In the genomic region with DNA sequence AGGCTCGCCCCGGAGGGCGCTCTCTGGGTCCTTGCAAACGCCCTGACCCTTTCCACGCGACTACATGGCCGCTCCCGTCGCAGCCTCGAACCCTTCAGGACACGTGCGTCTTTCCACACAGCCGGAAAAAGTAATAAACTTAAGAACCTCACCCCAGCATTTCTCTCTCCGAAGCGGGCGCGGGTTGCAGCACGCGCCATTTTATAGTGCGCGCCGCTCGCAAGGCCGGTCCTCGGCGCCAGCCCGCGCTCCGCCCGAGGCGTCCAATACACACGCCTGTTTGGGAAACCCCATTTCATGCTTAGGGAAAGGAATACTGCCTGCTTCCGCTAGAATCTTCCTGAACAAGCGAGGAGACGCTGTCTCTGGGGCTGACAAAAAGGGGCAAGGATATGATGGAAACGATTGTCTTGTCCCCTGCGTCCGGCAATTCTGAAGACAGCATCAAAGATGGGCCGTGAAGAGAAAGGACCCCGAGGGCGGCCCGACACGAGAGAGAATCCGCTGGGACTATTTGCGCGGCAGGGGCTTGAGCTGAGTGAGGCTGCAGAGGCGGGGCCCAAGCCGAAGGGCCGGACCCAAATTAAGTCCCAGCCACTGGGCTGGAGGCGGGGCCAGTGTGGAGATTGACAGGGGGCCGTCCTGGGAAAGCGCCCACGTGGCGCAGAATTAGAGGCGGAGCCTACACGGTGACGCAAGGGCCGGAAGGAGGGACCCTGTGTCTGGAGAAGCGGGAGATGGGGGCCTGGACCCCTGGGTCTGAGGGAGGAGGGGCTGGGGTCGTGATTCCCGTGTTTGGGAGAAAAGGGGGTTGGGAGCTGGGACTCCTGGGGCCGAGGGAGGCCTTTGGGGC, we compare ENCODE assay signal across 8 cellular contexts. TPM values are rescaled to one million over a fixed set of nuclear protein-coding genes. Genes with fewer than 3 reads are reported as not detected.
A peak's percentile ranks its signal among the peaks of the same experiment; 100 is the strongest.
DNase-seq lines count a peak whose midpoint lies in the region; ATAC-seq and TF ChIP-seq lines count a peak whose summit lies in the region.

No MANE protein-coding gene starts in this region.

- H2BK120ac ChIP-seq in IMR-90 (ENCODE audit: low read depth, low read length): peak overlapping the region; percentile 100

- peak overlapping the region; percentile 100 for H3K56ac ChIP-seq in IMR-90 (ENCODE audit: extremely low read depth, insufficient read depth, low read length)

- peak overlapping the region; percentile 83 for H3K4me2 ChIP-seq in IMR-90 (ENCODE audit: low read depth, low read length)
- H3K4me2 ChIP-seq in OCI-LY7 (ENCODE audit: low read length): peak overlapping the region; percentile 91

- TF ChIP-seq RAD21 in IMR-90 (IDR thresholded peaks at IDR 0.05; ENCODE audit: low read length): no peak

- CTCF ChIA-PET in IMR-90 (lab: Yijun Ruan, JAX): no interaction called here
- CTCF ChIA-PET in OCI-LY7 (lab: Charles Lee; ENCODE audit: unreplicated experiment): no interaction called here

- H3K27ac ChIP-seq in IMR-90 (ENCODE audit: insufficient read depth, low read length): peak overlapping the region; percentile 98
- H3K27ac ChIP-seq in OCI-LY7 (ENCODE audit: low read depth, low read length, poor library complexity, severe bottlenecking): peak overlapping the region; percentile 73

- H3K18ac ChIP-seq in IMR-90 (ENCODE audit: low read depth, low read length): peak overlapping the region; percentile 99

- peak overlapping the region; percentile 100 for H3K23ac ChIP-seq in IMR-90 (ENCODE audit: low read depth, low read length)

- H3K4ac ChIP-seq in IMR-90 (ENCODE audit: low read depth, low read length): peak overlapping the region; percentile 99

- H2AK9ac ChIP-seq in IMR-90 (replicated peaks; ENCODE audit: low read depth, low read length, poor library complexity): peak overlapping the region; percentile 98

- BruUV-seq in IMR-90 (replicated peaks; lab: Mats Ljungman, UMichigan) (no TSS peak), OCI-LY7 (replicated peaks; lab: Mats Ljungman, UMichigan) (no TSS peak)

- H2AK5ac ChIP-seq in IMR-90 (ENCODE audit: low read depth, low read length): peak overlapping the region; percentile 83

- in situ Hi-C loops in IMR-90 (cut with MboI; ENCODE audit: low sequenced_read_pairs): no loop called here

- peak overlapping the region; percentile 100 for H2BK15ac ChIP-seq in IMR-90 (ENCODE audit: low read depth, low read length)

- peak; percentile 96 for DNase-seq in DMS 273 treated with DMSO at 0.1 percent for 48 hours (lab: John Stamatoyannopoulos, UW)
- DNase-seq in IMR-90: peak; percentile 99
- DNase-seq in OCI-LY7 (ENCODE audit: low spot score): peak; percentile 99
- peak; percentile 96 for DNase-seq in activated T-cell treated with anti-CD3 and anti-CD28 coated beads for 4 hours
- peak; percentile 98 for DNase-seq in epidermal melanocyte (ENCODE audit: insufficient read length, low spot score)
- DNase-seq in middle frontal gyrus (ENCODE audit: extremely low spot score, low spot score): peak; percentile 93
- peak; percentile 90 to 95 for DNase-seq in stimulated activated CD8-positive, alpha-beta memory T cell treated with anti-CD3 and anti-CD28 coated beads, Interleukin-2, amount 100 ng/mL, for 1 hour (ENCODE audit: low read depth in 2 of 2)

- WGBS in IMR-90 (ENCODE audit: extremely low coverage in 2 of 2, insufficient read length in 1 of 2), 2 experiments: 1% methylated on average over 23 of the region's 62 CpGs; no CpG with 5 or more reads in 1 of the 2 experiments

- H3K9me1 ChIP-seq in IMR-90 (ENCODE audit: insufficient read depth, low read length): peaks cover 6% of the 10 kb centered on the region; the same call in 1 of the 2 replicates

- peak overlapping the region; percentile 98 for H2BK5ac ChIP-seq in IMR-90 (ENCODE audit: low read depth, low read length, poor library complexity, severe bottlenecking)

- peaks cover 27% of the 10 kb centered on the region for H4K20me1 ChIP-seq in IMR-90 (ENCODE audit: insufficient read depth, low read length)
- peaks cover 26% of the 10 kb centered on the region for H4K20me1 ChIP-seq in OCI-LY7 (ENCODE audit: insufficient read depth, low read length)

- H3K4me3 ChIP-seq in IMR-90 (ENCODE audit: insufficient read depth, low read depth, low read length): peak overlapping the region; percentile 61
- H3K4me3 ChIP-seq in OCI-LY7 (ENCODE audit: low read depth, low read length, poor library complexity, severe bottlenecking): peak overlapping the region; percentile 99

- dilution Hi-C loops in IMR-90 (cut with HindIII; ENCODE audit: low sequenced_read_pairs, unreplicated experiment): no loop called here

- ATAC-seq in GM21529 (IDR thresholded peaks at IDR 0.05; ENCODE audit: unreplicated experiment) (peak; percentile 90), IMR-90 (ENCODE audit: low read depth) (peak; percentile 97)

- no peak for TF ChIP-seq CTCF in IMR-90 (conservative IDR thresholded peaks at IDR 0.05; ENCODE audit: low read depth, low read length)
- TF ChIP-seq CTCF in OCI-LY7 (conservative IDR thresholded peaks at IDR 0.05; ENCODE audit: low read length): no peak

- H2AFZ ChIP-seq in IMR-90 (replicated peaks; ENCODE audit: low read length, poor library complexity) (peak overlapping the region; percentile 95), OCI-LY7 (ENCODE audit: low read length) (peak overlapping the region; percentile 70)

- intact Hi-C loops in IMR-90 (cut with micrococcal nuclease) (loop anchor here (1.0 to 10.0 kb wide), 4 partner anchors 120 to 427 kb away; a partner anchor contains a TSS), OCI-LY7 (cut with micrococcal nuclease; ENCODE audit: unreplicated experiment) (loop anchor here (2.0 to 10.0 kb wide), 2 partner anchors 14 to 460 kb away; no protein-coding TSS in a partner anchor)

- H2BK20ac ChIP-seq in IMR-90 (ENCODE audit: low read depth, low read length): peak overlapping the region; percentile 99

- H3K79me2 ChIP-seq in OCI-LY7 (ENCODE audit: insufficient read depth, low read depth, low read length): peaks cover 45% of the 10 kb centered on the region

- no peaks in the 10 kb centered on the region for H3K27me3 ChIP-seq in IMR-90 (ENCODE audit: control insufficient read depth, insufficient read depth, low read length)

- no peaks in the 10 kb centered on the region for H3K9me2 ChIP-seq in OCI-LY7 (ENCODE audit: insufficient read depth, low read length)

- H4K8ac ChIP-seq in IMR-90 (ENCODE audit: low read depth in 2 of 2, low read length in 2 of 2): peak overlapping the region; percentile 90 to 100

- peak overlapping the region; percentile 98 for H3K9ac ChIP-seq in IMR-90 (ENCODE audit: low read depth, low read length)

- H4K5ac ChIP-seq in IMR-90 (ENCODE audit: low read depth, low read length): peak overlapping the region; percentile 98

- H3K9me3 ChIP-seq in IMR-90 (ENCODE audit: control insufficient read depth, insufficient read depth, low read length) (no peaks in the 10 kb centered on the region), OCI-LY7 (ENCODE audit: low read length) (no peaks in the 10 kb centered on the region)

- H4K91ac ChIP-seq in IMR-90 (ENCODE audit: insufficient read depth, low read depth, low read length): peak overlapping the region; percentile 100

- H3K14ac ChIP-seq in IMR-90 (replicated peaks; ENCODE audit: low read depth, low read length): peak overlapping the region; percentile 100

- H3K79me1 ChIP-seq in IMR-90 (ENCODE audit: low read depth in 1 of 2, low read length in 2 of 2): peaks cover 4 to 16% of the 10 kb centered on the region in 2 experiments; a peak in 2 of 4 replicates

- peaks cover 16% of the 10 kb centered on the region for H3K36me3 ChIP-seq in IMR-90 (ENCODE audit: control insufficient read depth, insufficient read depth, low read length)
- peaks cover 41% of the 10 kb centered on the region for H3K36me3 ChIP-seq in OCI-LY7 (ENCODE audit: insufficient read depth, low read length)

- POLR2A ChIA-PET in IMR-90 (lab: Charles Lee; ENCODE audit: unreplicated experiment) (interaction anchor here (0.6 kb wide), 1 partner anchor 428 kb away, joined by 3 read pairs; a partner anchor contains a TSS), OCI-LY7 (lab: Charles Lee) (interaction anchor here (0.6 kb wide), 1 partner anchor 249 kb away, joined by 3 read pairs; no protein-coding TSS in a partner anchor)

- H3K4me1 ChIP-seq in IMR-90 (ENCODE audit: control insufficient read depth, insufficient read depth, low read length): peaks cover 3% of the 10 kb centered on the region; the same call in 1 of the 2 replicates
- peaks cover 22% of the 10 kb centered on the region for H3K4me1 ChIP-seq in OCI-LY7 (ENCODE audit: insufficient read depth, low read length, poor library complexity, severe bottlenecking)

- peak; percentile 99 for TF ChIP-seq POLR2A in IMR-90 (IDR thresholded peaks at IDR 0.05; ENCODE audit: low read depth, low read length)

TF ChIP-seq in IMR-90, 13 proteins besides CTCF, POLR2A, EP300 and RAD21 (continues in another document):
- no peak for TF ChIP-seq RFX5 (IDR thresholded peaks at IDR 0.05; ENCODE audit: low read depth, low read length)

RNA-seq across cellular contexts. Expression of a gene that starts 14.4 kb away (rescaled TPM):
- not detected in 2 replicates for total RNA-seq in IMR-90 (2012; rRNA removed)
- polyA plus RNA-seq in IMR-90 (2012; rRNA removed): not detected in 2 replicates
- polyA plus RNA-seq in IMR-90 (2012; cell fraction: cytosol; rRNA removed): not detected in 2 replicates
- not detected in 2 replicates for polyA plus RNA-seq in IMR-90 (2012; cell fraction: nucleus; rRNA removed; ENCODE audit: low replicate concordance)
- not detected in 2 replicates for total RNA-seq in OCI-LY7 (2014; rRNA removed; shearing (Covaris generic))
- total RNA-seq in OCI-LY7 (2022): not detected in 2 replicates

RNA-seq across cellular contexts. Expression of a gene that starts 18.9 kb away (rescaled TPM):
- total RNA-seq in IMR-90 (2012; rRNA removed) (not detected in 2 replicates), OCI-LY7 (2022) (3.4 and 5.1 TPM in 2 replicates)
- not detected in 2 replicates for polyA plus RNA-seq in IMR-90 (2012; rRNA removed)
- not detected in 2 replicates for polyA plus RNA-seq in IMR-90 (2012; cell fraction: cytosol; rRNA removed)
- polyA plus RNA-seq in IMR-90 (2012; cell fraction: nucleus; rRNA removed; ENCODE audit: low replicate concordance): 0.12 TPM in 1 of 2 replicates, not detected in the other
- total RNA-seq in OCI-LY7 (2014; rRNA removed; shearing (Covaris generic)): not detected in 2 replicates

RNA-seq across cellular contexts. Expression of a gene that starts 28.7 kb away (rescaled TPM):
- not detected in 2 replicates for total RNA-seq in IMR-90 (2012; rRNA removed)
- not detected in 2 replicates for polyA plus RNA-seq in IMR-90 (2012; rRNA removed)
- polyA plus RNA-seq in IMR-90 (2012; cell fraction: cytosol; rRNA removed): not detected in 2 replicates
- polyA plus RNA-seq in IMR-90 (2012; cell fraction: nucleus; rRNA removed; ENCODE audit: low replicate concordance): not detected in 2 replicates
- not detected in 2 replicates for total RNA-seq in OCI-LY7 (2014; rRNA removed; shearing (Covaris generic))
- not detected in 2 replicates for total RNA-seq in OCI-LY7 (2022)

RNA-seq across cellular contexts. Expression of a gene that starts 34.4 kb away (rescaled TPM):
- total RNA-seq in IMR-90 (2012; rRNA removed) (not detected in 2 replicates), OCI-LY7 (2022) (not detected in 2 replicates)
- polyA plus RNA-seq in IMR-90 (2012; rRNA removed): not detected in 2 replicates
- polyA plus RNA-seq in IMR-90 (2012; cell fraction: cytosol; rRNA removed): not detected in 2 replicates
- polyA plus RNA-seq in IMR-90 (2012; cell fraction: nucleus; rRNA removed; ENCODE audit: low replicate concordance): not detected in 2 replicates
- total RNA-seq in OCI-LY7 (2014; rRNA removed; shearing (Covaris generic)): not detected in 2 replicates

RNA-seq across cellular contexts. Expression of a gene that starts 50.1 kb away (rescaled TPM):
- total RNA-seq in IMR-90 (2012; rRNA removed): not detected in 2 replicates
- polyA plus RNA-seq in IMR-90 (2012; rRNA removed): not detected in 2 replicates
- polyA plus RNA-seq in IMR-90 (2012; cell fraction: cytosol; rRNA removed): not detected in 2 replicates
- not detected in 2 replicates for polyA plus RNA-seq in IMR-90 (2012; cell fraction: nucleus; rRNA removed; ENCODE audit: low replicate concordance)
- not detected in 2 replicates for total RNA-seq in OCI-LY7 (2014; rRNA removed; shearing (Covaris generic))
- not detected in 2 replicates for total RNA-seq in OCI-LY7 (2022)

Comparison
In these comparisons a context has a peak if more than half of its experiments do, and no peak if none do; other contexts are left out.
1. Peak in every context shown above with its lines: DNase-seq, ATAC-seq, H3K4me3 ChIP-seq and H3K27ac ChIP-seq.